In genomic region chr2:201746551-201746950, GRCh38 we compare ENCODE assay signal across 21 cellular contexts.
"Had no signal": no experiment of that assay in that cellular context is flagged by ENCODE, and none has a peak within 500 bp of the region (broad histone marks: within the 10 kb centered on the region; RNA-seq: fewer than 3 reads in every experiment).

No MANE protein-coding gene starts in this region.

- H3K4me1 ChIP-seq: SJCRH30 had no signal

- DNase-seq: Karpas-422, KG1, MG63, NCI-H1092, NCI-H1105 treated with DMSO at 0.1 percent for 48 hours, NCI-H1417 treated with DMSO at 0.1 percent for 48 hours, NCI-H146, NCI-H1694 treated with DMSO at 0.1 percent for 48 hours, NCI-H1930, NCI-H2081, NCI-H2107, NCI-H2227 treated with DMSO at 0.1 percent for 48 hours, NCI-H524, NCI-H526 treated with DMSO at 0.1 percent for 48 hours, NCI-H748 treated with DMSO at 0.1 percent for 48 hours, PC-3, SHP77 treated with DMSO at 0.1 percent for 48 hours, SJCRH30, SW 1271 had no signal

- H3K27me3 ChIP-seq: MG63, SJCRH30 had no signal

- ATAC-seq: Panc1, PC-3 had no signal

- H3K4me3 ChIP-seq: MG63, SJCRH30 had no signal

- H3K27ac ChIP-seq: RWPE1, SJCRH30 had no signal

- H3K9me3 ChIP-seq: MG63, SJCRH30 had no signal
